In genomic region chr7:141704741-141705140, GRCh38 we compare ENCODE assay signal across 1 cellular context.
TF ChIP-seq lines count a peak whose summit lies in the region.

No MANE protein-coding gene starts in this region.

TF ChIP-seq in SK-N-SH treated with all-trans-retinoic acid at 6 μM for 48 hours, 23 proteins besides CTCF, POLR2A, EP300 and RAD21 (continued from another document):
- TF ChIP-seq CREB5 (CRISPR knock-in tag; IDR thresholded peaks at IDR 0.05; ENCODE audit: low read depth) (no peak), POU6F1 (CRISPR knock-in tag; IDR thresholded peaks at IDR 0.05; ENCODE audit: borderline replicate concordance, low read depth) (no peak), CSRNP3 (CRISPR knock-in tag; IDR thresholded peaks at IDR 0.05) (no peak)
